18 cellular contexts compared by ENCODE assay signal in the genomic region with DNA sequence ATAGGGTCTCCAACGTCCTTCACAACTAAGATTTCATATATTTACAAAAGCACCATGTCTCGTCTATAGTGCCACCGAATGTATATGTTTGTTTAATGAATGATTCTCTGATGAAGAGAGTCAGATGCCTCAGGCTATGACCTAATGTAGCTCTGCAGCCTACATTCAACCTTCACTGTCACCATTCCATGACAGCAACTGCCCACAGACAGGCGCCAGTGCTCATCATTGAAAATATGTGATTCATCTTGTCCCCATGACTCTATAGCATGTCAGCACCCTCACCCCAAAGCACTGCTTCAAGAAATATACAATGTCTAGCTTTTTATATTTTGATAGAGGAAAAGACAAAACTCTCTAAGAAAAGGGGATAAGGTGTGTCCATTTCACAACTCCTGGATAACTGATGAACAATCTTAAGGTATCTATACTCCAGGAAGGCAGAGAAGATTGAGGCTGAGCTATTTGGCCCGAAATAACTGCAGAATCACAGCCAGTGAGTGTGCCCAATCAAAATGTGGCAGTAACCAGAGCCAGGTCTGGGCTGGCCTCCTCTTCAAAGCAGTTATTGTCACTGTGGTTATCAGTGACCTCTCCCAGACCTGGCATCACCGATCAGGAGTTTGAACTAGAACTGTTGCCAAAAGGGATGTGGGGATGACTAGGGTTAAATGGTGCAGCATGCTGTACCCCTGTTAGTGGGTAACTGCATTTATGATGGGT.
A peak's percentile ranks its signal among the peaks of the same experiment; 100 is the strongest.
DNase-seq lines count a peak whose midpoint lies in the region; TF ChIP-seq lines count a peak whose summit lies in the region.
"Had no signal": no experiment of that assay in that cellular context is flagged by ENCODE, and none has a peak within 500 bp of the region (broad histone marks: within the 10 kb centered on the region; RNA-seq: fewer than 3 reads in every experiment).

No MANE protein-coding gene starts in this region.

- peaks cover 4% of the 10 kb centered on the region for H3K27me3 Mint-ChIP-seq in activated CD4-positive, alpha-beta T cell treated with anti-CD3 and anti-CD28 coated beads, Interleukin-2, amount 10 ng/mL, durations not matched to agents 7 days and 5 days

- H3K36me3 Mint-ChIP-seq in activated CD4-positive, alpha-beta T cell treated with anti-CD3 and anti-CD28 coated beads, Interleukin-2, amount 10 ng/mL, durations not matched to agents 7 days and 5 days (ENCODE audit: low read depth): peaks cover 2% of the 10 kb centered on the region

- CTCF ChIA-PET in activated CD4-positive, alpha-beta T cell treated with anti-CD3 and anti-CD28 coated beads, Interleukin-2, amount 10 ng/mL, durations not matched to agents 7 days and 5 days (lab: Charles Lee): no interaction called here
- CTCF ChIA-PET in SK-N-SH (lab: Yijun Ruan, JAX): interaction anchor here (0.9 kb wide), 1 partner anchor 9 kb away, joined by 3 read pairs; no protein-coding TSS in a partner anchor

- no peaks in the 10 kb centered on the region; a peak in 1 of 4 replicates for H3K4me1 ChIP-seq in SK-N-SH (ENCODE audit: control insufficient read depth in 1 of 2, insufficient read depth in 2 of 2, low read depth in 1 of 2, low read length in 1 of 2)

- no peak overlapping the region for H3K9ac ChIP-seq in SK-N-SH

- H3K27me3 ChIP-seq in SK-N-SH (ENCODE audit: insufficient read depth): no peaks in the 10 kb centered on the region

- no peak overlapping the region for H3K27ac Mint-ChIP-seq in activated CD4-positive, alpha-beta T cell treated with anti-CD3 and anti-CD28 coated beads, Interleukin-2, amount 10 ng/mL, durations not matched to agents 7 days and 5 days
- H3K27ac Mint-ChIP-seq: activated T-helper 1 cell treated with anti-CD3 and anti-CD28 coated beads, Interleukin-12 subunit alpha, Interleukin-12 subunit beta, Interleukin-2, Interleukin-4 antibody, amounts not matched to agents 30 ng/mL and 10 ng/mL and 1 ng/mL, durations not matched to agents 14 hours and 24 hours and 36 hours; endodermal cell; nephron; T-helper 17 cell had no signal

- H4K20me1 ChIP-seq in SK-N-SH (ENCODE audit: insufficient read depth): no peaks in the 10 kb centered on the region

- peak; percentile 6 to 9 for DNase-seq in activated CD4-positive, alpha-beta T cell treated with anti-CD3 and anti-CD28 coated beads, Interleukin-2, amount 50 U/mL, for 48 hours
- no peak for DNase-seq in activated CD4-positive, alpha-beta T cell treated with anti-CD3 and anti-CD28 coated beads, Interleukin-2, amount 10 ng/mL, durations not matched to agents 7 days and 5 days
- peak; percentile 53 for DNase-seq in EH (ENCODE audit: low read depth)
- DNase-seq in SK-N-SH: no peak
- peak; percentile 30 for DNase-seq in kidney tubule cell (ENCODE audit: low spot score)
- DNase-seq in NOMO-1 treated with dmso at 0.1 percent for 144 hours (lab: John Stamatoyannopoulos, UW; ENCODE audit: unreplicated experiment): no peak
- no peak for DNase-seq in HUDEP-2 (lab: John Stamatoyannopoulos, UW; ENCODE audit: unreplicated experiment in 76 of 76)
- no peak for DNase-seq in hepatic stellate cell (ENCODE audit: low spot score)
- DNase-seq: endodermal cell, GDM1, HCEC 1CT, NCI-H1092, NCI-H2171 treated with DMSO at 0.1 percent for 48 hours, Right ventricle myocardium superior, T-helper 17 cell, trophoblast cell had no signal

- POLR2A ChIA-PET in activated CD4-positive, alpha-beta T cell treated with anti-CD3 and anti-CD28 coated beads, Interleukin-2, amount 10 ng/mL, durations not matched to agents 7 days and 5 days (lab: Charles Lee): no interaction called here
- POLR2A ChIA-PET in SK-N-SH (lab: Yijun Ruan, JAX): no interaction called here

- TF ChIP-seq RAD21 in SK-N-SH (IDR thresholded peaks at IDR 0.05; ENCODE audit: low read length): no peak

- H3F3A ChIP-seq in SK-N-SH (replicated peaks; ENCODE audit: insufficient read depth): peaks cover 5% of the 10 kb centered on the region

- no peaks in the 10 kb centered on the region for H3K4me1 Mint-ChIP-seq in activated CD4-positive, alpha-beta T cell treated with anti-CD3 and anti-CD28 coated beads, Interleukin-2, amount 10 ng/mL, durations not matched to agents 7 days and 5 days
- H3K4me1 Mint-ChIP-seq: endodermal cell, nephron, T-helper 17 cell had no signal

- H3K9me3 ChIP-seq in SK-N-SH: no peaks in the 10 kb centered on the region

- peak; percentile 23; the same call in 1 of the 2 replicates for TF ChIP-seq CTCF in SK-N-SH (IDR thresholded peaks at IDR 0.05)

- whole genome bisulfite sequencing in SK-N-SH (ENCODE audit: low lambda C conversion rate): 73% methylated on average over 6 of the region's 6 CpGs

- H3K4me3 Mint-ChIP-seq in activated CD4-positive, alpha-beta T cell treated with anti-CD3 and anti-CD28 coated beads, Interleukin-2, amount 10 ng/mL, durations not matched to agents 7 days and 5 days: no peak overlapping the region
- H3K4me3 Mint-ChIP-seq: activated T-helper 1 cell treated with anti-CD3 and anti-CD28 coated beads, Interleukin-12 subunit alpha, Interleukin-12 subunit beta, Interleukin-2, Interleukin-4 antibody, amounts not matched to agents 30 ng/mL and 10 ng/mL and 1 ng/mL, durations not matched to agents 14 hours and 24 hours and 36 hours; endodermal cell; nephron; T-helper 17 cell had no signal

- no peak overlapping the region for H2AFZ ChIP-seq in SK-N-SH (ENCODE audit: low read depth)

- no peaks in the 10 kb centered on the region for H3K9me2 ChIP-seq in SK-N-SH

- no peaks in the 10 kb centered on the region for H3K36me3 ChIP-seq in SK-N-SH (replicated peaks in 1 of 2; ENCODE audit: control insufficient read depth in 1 of 2, insufficient read depth in 2 of 2, low read length in 1 of 2)

- no peak overlapping the region; the same call in 1 of the 2 replicates for H3K4me2 ChIP-seq in SK-N-SH

- peaks cover 2% of the 10 kb centered on the region for H3K9me3 Mint-ChIP-seq in activated CD4-positive, alpha-beta T cell treated with anti-CD3 and anti-CD28 coated beads, Interleukin-2, amount 10 ng/mL, durations not matched to agents 7 days and 5 days

- no peak overlapping the region for H3K4me3 ChIP-seq in SK-N-SH (ENCODE audit: low read depth in 2 of 2, low read length in 1 of 2)

- no peak for TF ChIP-seq EP300 in SK-N-SH (IDR thresholded peaks at IDR 0.05; ENCODE audit: borderline replicate concordance in 1 of 2, low read depth in 1 of 2, low read length in 1 of 2)

- peaks cover 3% of the 10 kb centered on the region; the same call in 1 of the 2 replicates for H3K79me2 ChIP-seq in SK-N-SH (ENCODE audit: insufficient read depth)

- H3K27ac ChIP-seq in SK-N-SH (ENCODE audit: low read depth in 2 of 2, low read length in 1 of 2): peak overlapping the region in 1 of 2 experiments; percentile 43; a peak in 2 of 4 replicates

TF ChIP-seq in SK-N-SH, 30 proteins besides CTCF, POLR2A, EP300 and RAD21:
- no peak for TF ChIP-seq SIN3A (IDR thresholded peaks at IDR 0.05; ENCODE audit: borderline replicate concordance, low read depth, low read length)
- TF ChIP-seq NFIC (IDR thresholded peaks at IDR 0.05; ENCODE audit: borderline replicate concordance): no peak
- TF ChIP-seq, protein P1, sequence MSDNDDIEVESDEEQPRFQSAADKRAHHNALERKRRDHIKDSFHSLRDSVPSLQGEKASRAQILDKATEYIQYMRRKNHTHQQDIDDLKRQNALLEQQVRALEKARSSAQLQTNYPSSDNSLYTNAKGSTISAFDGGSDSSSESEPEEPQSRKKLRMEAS (IDR thresholded peaks at IDR 0.05; ENCODE audit: low read depth): no peak
- TF ChIP-seq, protein P2, sequence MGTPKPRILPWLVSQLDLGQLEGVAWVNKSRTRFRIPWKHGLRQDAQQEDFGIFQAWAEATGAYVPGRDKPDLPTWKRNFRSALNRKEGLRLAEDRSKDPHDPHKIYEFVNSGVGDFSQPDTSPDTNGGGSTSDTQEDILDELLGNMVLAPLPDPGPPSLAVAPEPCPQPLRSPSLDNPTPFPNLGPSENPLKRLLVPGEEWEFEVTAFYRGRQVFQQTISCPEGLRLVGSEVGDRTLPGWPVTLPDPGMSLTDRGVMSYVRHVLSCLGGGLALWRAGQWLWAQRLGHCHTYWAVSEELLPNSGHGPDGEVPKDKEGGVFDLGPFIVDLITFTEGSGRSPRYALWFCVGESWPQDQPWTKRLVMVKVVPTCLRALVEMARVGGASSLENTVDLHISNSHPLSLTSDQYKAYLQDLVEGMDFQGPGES (IDR thresholded peaks at IDR 0.05; ENCODE audit: low read depth, low read length): no peak
- no peak for TF ChIP-seq RCOR1 (IDR thresholded peaks at IDR 0.05; ENCODE audit: low read length)

Comparison
In these comparisons a context has a peak if more than half of its experiments do, and no peak if none do; other contexts are left out.
1. DNase-seq: peak in activated CD4-positive, alpha-beta T cell treated with anti-CD3 and anti-CD28 coated beads, Interleukin-2, amount 50 U/mL, for 48 hours (2 of 2), EH (single experiment) and kidney tubule cell (single experiment); none in activated CD4-positive, alpha-beta T cell treated with anti-CD3 and anti-CD28 coated beads, Interleukin-2, amount 10 ng/mL, durations not matched to agents 7 days and 5 days (single experiment), SK-N-SH (single experiment), NOMO-1 treated with dmso at 0.1 percent for 144 hours (single experiment), HUDEP-2 (0 of 76) and hepatic stellate cell (single experiment).